In genomic region chr13:27620377-27621115, GRCh38 we compare ENCODE assay signal across 8 cellular contexts. TPM values are rescaled to one million over a fixed set of nuclear protein-coding genes. Genes with fewer than 3 reads are reported as not detected.
DNase-seq lines count a peak whose midpoint lies in the region; ATAC-seq and TF ChIP-seq lines count a peak whose summit lies in the region.

TSS of gene LNX2 (minus strand) at chr13:27620529. CDS start at chr13:27581703, 38,826 bp downstream.

- H3K4me1 Mint-ChIP-seq in T-helper 1 cell treated with Interleukin-12 subunit alpha and Interleukin-12 subunit beta and Interleukin-4 antibody, amounts not matched to agents 30 μg/mL and 1 μg/mL, for 36 hours (ENCODE audit: low read depth), result peaks cover 41% of the 10 kb centered on the region

- H3K4me3 ChIP-seq in prostate gland, result peak within 1 kb of the TSS; percentile 96 to 97
- H3K4me3 ChIP-seq in urinary bladder (ENCODE audit: low read depth, low read length), result peak within 1 kb of the TSS; percentile 59

- peaks cover 25% of the 10 kb centered on the region for H3K36me3 Mint-ChIP-seq in T-helper 1 cell treated with Interleukin-12 subunit alpha and Interleukin-12 subunit beta and Interleukin-4 antibody, amounts not matched to agents 30 μg/mL and 1 μg/mL, for 36 hours (ENCODE audit: low read depth)

- DNase-seq in GM13977 (ENCODE audit: low spot score) (peak; percentile 99), NCI-H1694 (lab: John Stamatoyannopoulos, UW) (peak; percentile 91), amygdala (lab: John Stamatoyannopoulos, UW) (peak; percentile 41 to 99 (median 94)), left ventricle myocardium superior (peak; percentile 100), prostate gland (ENCODE audit: low spot score) (peak; percentile 99)

- H3K27me3 Mint-ChIP-seq in T-helper 1 cell treated with Interleukin-12 subunit alpha and Interleukin-12 subunit beta and Interleukin-4 antibody, amounts not matched to agents 30 μg/mL and 1 μg/mL, for 36 hours (ENCODE audit: low read depth), result no peaks in the 10 kb centered on the region

- ATAC-seq in HG02870 (IDR thresholded peaks at IDR 0.05; ENCODE audit: unreplicated experiment), result peak; percentile 85
- ATAC-seq in left ventricle myocardium superior, result peak; percentile 96

- H3K27me3 ChIP-seq in prostate gland (replicated peaks; ENCODE audit: insufficient read depth), result no peaks in the 10 kb centered on the region

- TF ChIP-seq CTCF in GM13977 (IDR thresholded peaks at IDR 0.05; ENCODE audit: extremely low read depth, insufficient read depth, missing control alignments) (no peak), prostate gland (IDR thresholded peaks at IDR 0.05) (no peak)

- no peaks in the 10 kb centered on the region for H3K36me3 ChIP-seq in prostate gland
- H3K36me3 ChIP-seq in urinary bladder (ENCODE audit: insufficient read depth), result no peaks in the 10 kb centered on the region

- intact Hi-C loops in left ventricle myocardium superior (cut with micrococcal nuclease) (no loop called here), prostate gland (cut with DNase I) (loop anchor here (5.0 kb wide), 2 partner anchors 168 to 348 kb away; partner anchors contain the start of genes MTIF3 and RASL11A)

- peak within 1 kb of the TSS; percentile 90 for H3K4me3 Mint-ChIP-seq in T-helper 1 cell treated with Interleukin-12 subunit alpha and Interleukin-12 subunit beta and Interleukin-4 antibody, amounts not matched to agents 30 μg/mL and 1 μg/mL, for 36 hours

- under 1% methylated on average over 53 of the region's 79 CpGs for WGBS in prostate gland
- WGBS in urinary bladder, result under 1% methylated on average over 78 of the region's 79 CpGs

- H3K9me3 Mint-ChIP-seq in T-helper 1 cell treated with Interleukin-12 subunit alpha and Interleukin-12 subunit beta and Interleukin-4 antibody, amounts not matched to agents 30 μg/mL and 1 μg/mL, for 36 hours, result no peaks in the 10 kb centered on the region

- peak; percentile 98 for TF ChIP-seq POLR2A in prostate gland (IDR thresholded peaks at IDR 0.05)

- in situ Hi-C loops in GM13977 (cut with MboI; ENCODE audit: low pct_unique_long_range_greater_than_20kb, low sequenced_read_pairs, unreplicated experiment), result no loop called here

- H3K4me1 ChIP-seq in prostate gland (replicated peaks), result peaks cover 10% of the 10 kb centered on the region
- peaks cover 2% of the 10 kb centered on the region for H3K4me1 ChIP-seq in urinary bladder (ENCODE audit: insufficient read depth)

- H3K27ac ChIP-seq in prostate gland, result peak within 1 kb of the TSS; percentile 96 to 97
- H3K27ac ChIP-seq in urinary bladder (ENCODE audit: low read depth), result peak within 1 kb of the TSS; percentile 98

- no peaks in the 10 kb centered on the region for H3K9me3 ChIP-seq in prostate gland

- H3K27ac Mint-ChIP-seq in T-helper 1 cell treated with Interleukin-12 subunit alpha and Interleukin-12 subunit beta and Interleukin-4 antibody, amounts not matched to agents 30 μg/mL and 1 μg/mL, for 36 hours, result peak within 1 kb of the TSS; percentile 86

RNA-seq across cellular contexts. Expression of gene LNX2, which starts in this region (rescaled TPM):
- total RNA-seq in left ventricle myocardium superior, result 11.4 TPM
- total RNA-seq in prostate gland, result 10 to 100 TPM; 26.3 to 34.1 TPM
- total RNA-seq in urinary bladder, result 11.6 TPM
- polyA plus RNA-seq in urinary bladder, result 4.8 TPM

Comparison
In these comparisons a context has a peak if more than half of its experiments do, and no peak if none do; other contexts are left out.
1. Peak in every context shown above with its lines: DNase-seq, ATAC-seq, H3K4me3 ChIP-seq and H3K27ac ChIP-seq.